In the genomic region with DNA sequence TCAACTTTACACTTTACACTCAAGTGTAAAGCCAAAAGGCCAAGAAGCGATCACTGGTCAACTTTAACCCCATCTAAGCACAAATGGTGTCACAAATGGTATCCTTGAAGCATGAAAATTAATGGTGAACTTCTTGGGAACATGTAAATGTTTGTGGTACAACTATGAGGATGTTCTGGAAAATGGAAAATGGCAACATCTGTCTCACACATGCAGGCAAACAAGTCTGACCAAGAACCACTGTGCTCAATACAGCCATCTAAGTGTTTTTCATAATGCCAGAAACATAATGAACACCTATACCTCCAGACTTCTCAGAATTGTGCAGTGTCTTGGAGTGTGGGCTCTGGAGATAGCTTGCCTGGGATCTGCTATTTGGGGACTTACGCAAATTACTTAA, we compare ENCODE assay signal across 16 cellular contexts.
DNase-seq lines count a peak whose midpoint lies in the region; ATAC-seq and TF ChIP-seq lines count a peak whose summit lies in the region.
"Had no signal": no experiment of that assay in that cellular context is flagged by ENCODE, and none has a peak within 500 bp of the region (broad histone marks: within the 10 kb centered on the region; RNA-seq: fewer than 3 reads in every experiment).

No MANE protein-coding gene starts in this region.

- H3K9me3 ChIP-seq in IMR-90 (ENCODE audit: control insufficient read depth, insufficient read depth, low read length) (no peaks in the 10 kb centered on the region; the same call in 1 of the 2 replicates), mesenchymal stem cell (ENCODE audit: control insufficient read depth, low read length) (no peaks in the 10 kb centered on the region), sigmoid colon (no peaks in the 10 kb centered on the region)
- H3K9me3 ChIP-seq: BE2C had no signal

- no peak overlapping the region for H4K91ac ChIP-seq in IMR-90 (ENCODE audit: insufficient read depth, low read depth, low read length)
- peak overlapping the region; percentile 41 for H4K91ac ChIP-seq in mesenchymal stem cell (ENCODE audit: low read length)

- no peak overlapping the region for H3K9ac ChIP-seq in IMR-90 (ENCODE audit: low read depth, low read length)
- no peak overlapping the region for H3K9ac ChIP-seq in mesenchymal stem cell (ENCODE audit: low read length)
- H3K9ac ChIP-seq: BLaER1 treated with 17β-estradiol and CSF1 and Interleukin-3, amounts not matched to agents 10 nM and 100 nM; GM23248 had no signal

- TF ChIP-seq EP300 in sigmoid colon (IDR thresholded peaks at IDR 0.05), result no peak

- H3K14ac ChIP-seq in IMR-90 (replicated peaks; ENCODE audit: low read depth, low read length) (no peak overlapping the region), mesenchymal stem cell (ENCODE audit: low read length in 2 of 2) (no peak overlapping the region)

- WGBS in IMR-90 (ENCODE audit: extremely low coverage in 2 of 2, insufficient read length in 1 of 2), 2 experiments, result no CpG with 5 or more reads among the region's 2 CpGs
- WGBS in mesenchymal stem cell, result 83% methylated on average over 1 of the region's 2 CpGs
- WGBS in sigmoid colon, 2 donors, result 39 to 46% methylated on average over 2 of the region's 2 CpGs

- POLR2A ChIA-PET in IMR-90 (lab: Charles Lee; ENCODE audit: unreplicated experiment), result no interaction called here

- peak overlapping the region; percentile 36; the same call in 1 of the 2 replicates for H4K5ac ChIP-seq in IMR-90 (ENCODE audit: low read depth, low read length)

- H3K4me3 ChIP-seq in IMR-90 (ENCODE audit: insufficient read depth, low read depth, low read length) (no peak overlapping the region), mesenchymal stem cell (ENCODE audit: insufficient read depth in 1 of 2, low read depth in 1 of 2, low read length in 2 of 2) (no peak overlapping the region), sigmoid colon (no peak overlapping the region)
- H3K4me3 ChIP-seq: BLaER1 treated with 17β-estradiol and CSF1 and Interleukin-3, amounts not matched to agents 10 nM and 100 nM; GM23248 had no signal

- H2AK9ac ChIP-seq in IMR-90 (replicated peaks; ENCODE audit: low read depth, low read length, poor library complexity), result no peak overlapping the region

- no peak overlapping the region for H3K23ac ChIP-seq in IMR-90 (ENCODE audit: low read depth, low read length)
- H3K23ac ChIP-seq in mesenchymal stem cell (ENCODE audit: low read length in 2 of 2), result no peak overlapping the region

- H3K4me2 ChIP-seq in IMR-90 (ENCODE audit: low read depth, low read length), result no peak overlapping the region
- H3K4me2 ChIP-seq in mesenchymal stem cell (ENCODE audit: low read length, poor library complexity, severe bottlenecking), result no peak overlapping the region
- H3K4me2 ChIP-seq: BLaER1 treated with 17β-estradiol and CSF1 and Interleukin-3, amounts not matched to agents 10 nM and 100 nM had no signal

- H3K4me3 Mint-ChIP-seq in Calu3 (ENCODE audit: low read depth, unreplicated experiment), result no peak overlapping the region
- H3K4me3 Mint-ChIP-seq: CD14-positive monocyte; CD4-positive, alpha-beta T cell; CD8-positive, alpha-beta memory T cell; H9 had no signal

- H2AK5ac ChIP-seq in IMR-90 (ENCODE audit: low read depth, low read length) (no peak overlapping the region), mesenchymal stem cell (ENCODE audit: low read length, severe bottlenecking) (no peak overlapping the region)

- ATAC-seq in IMR-90 (ENCODE audit: low read depth), result no peak
- ATAC-seq in GM18870 (IDR thresholded peaks at IDR 0.05; ENCODE audit: unreplicated experiment), result no peak
- ATAC-seq in GM19395 (IDR thresholded peaks at IDR 0.05; ENCODE audit: unreplicated experiment), result no peak
- ATAC-seq: HCT116 had no signal

- peak overlapping the region; percentile 54 for H3K27ac Mint-ChIP-seq in Calu3 (ENCODE audit: unreplicated experiment)
- H3K27ac Mint-ChIP-seq: CD14-positive monocyte; CD4-positive, alpha-beta T cell; CD8-positive, alpha-beta memory T cell; H9 had no signal

- no peak overlapping the region for H2BK20ac ChIP-seq in IMR-90 (ENCODE audit: low read depth, low read length)

- TF ChIP-seq POLR2A in IMR-90 (IDR thresholded peaks at IDR 0.05; ENCODE audit: low read depth, low read length) (no peak), sigmoid colon (IDR thresholded peaks at IDR 0.05) (no peak)

- peaks cover 61% of the 10 kb centered on the region for H3K4me1 Mint-ChIP-seq in Calu3 (ENCODE audit: low read depth, unreplicated experiment)
- H3K4me1 Mint-ChIP-seq: CD8-positive, alpha-beta memory T cell had no signal

- H2BK5ac ChIP-seq in IMR-90 (ENCODE audit: low read depth, low read length, poor library complexity, severe bottlenecking), result no peak overlapping the region
- no peak overlapping the region for H2BK5ac ChIP-seq in mesenchymal stem cell (ENCODE audit: low read depth, low read length, poor library complexity, severe bottlenecking)

- TF ChIP-seq RAD21 in IMR-90 (IDR thresholded peaks at IDR 0.05; ENCODE audit: low read length), result no peak

- DNase-seq in Calu3, result no peak
- no peak for DNase-seq in IMR-90
- no peak for DNase-seq in mesenchymal stem cell
- no peak for DNase-seq in sigmoid colon
- DNase-seq: AML-193; BE2C; CD4-positive, alpha-beta T cell; CD8-positive, alpha-beta memory T cell; DND-41; GM23248; H9 had no signal

- H3K4ac ChIP-seq in IMR-90 (ENCODE audit: low read depth, low read length), result no peak overlapping the region; the same call in 1 of the 2 replicates
- H3K4ac ChIP-seq in mesenchymal stem cell (ENCODE audit: low read depth in 1 of 2, low read length in 2 of 2), result no peak overlapping the region

- H4K8ac ChIP-seq in IMR-90 (ENCODE audit: low read depth in 2 of 2, low read length in 2 of 2) (no peak overlapping the region), mesenchymal stem cell (ENCODE audit: low read length) (no peak overlapping the region)

- H3K27me3 Mint-ChIP-seq in Calu3 (ENCODE audit: unreplicated experiment), result no peaks in the 10 kb centered on the region
- H3K27me3 Mint-ChIP-seq: CD4-positive, alpha-beta T cell had no signal

- H3K18ac ChIP-seq in IMR-90 (ENCODE audit: low read depth, low read length) (no peak overlapping the region), mesenchymal stem cell (ENCODE audit: low read depth in 1 of 2, low read length in 2 of 2) (no peak overlapping the region)

- H2BK120ac ChIP-seq in IMR-90 (ENCODE audit: low read depth, low read length) (no peak overlapping the region; the same call in 1 of the 2 replicates), mesenchymal stem cell (ENCODE audit: low read depth, low read length) (no peak overlapping the region)

- dilution Hi-C loops in IMR-90 (cut with HindIII; ENCODE audit: low sequenced_read_pairs, unreplicated experiment), result no loop called here

- CTCF ChIA-PET in Calu3 (lab: Charles Lee), result no interaction called here
- CTCF ChIA-PET in IMR-90 (lab: Yijun Ruan, JAX), result no interaction called here

- no peak overlapping the region for H2BK12ac ChIP-seq in mesenchymal stem cell (ENCODE audit: low read length in 2 of 2)

- TF ChIP-seq CTCF in Calu3 (IDR thresholded peaks at IDR 0.05; ENCODE audit: unreplicated experiment), result no peak
- TF ChIP-seq CTCF in IMR-90 (conservative IDR thresholded peaks at IDR 0.05; ENCODE audit: low read depth, low read length), result no peak
- TF ChIP-seq CTCF in sigmoid colon (IDR thresholded peaks at IDR 0.05), result no peak

- H2AFZ ChIP-seq in IMR-90 (replicated peaks; ENCODE audit: low read length, poor library complexity), result no peak overlapping the region
- H2AFZ ChIP-seq in mesenchymal stem cell (ENCODE audit: low read depth, low read length), result no peak overlapping the region
- H2AFZ ChIP-seq: GM23248 had no signal

- in situ Hi-C loops in IMR-90 (cut with MboI; ENCODE audit: low sequenced_read_pairs), result loop anchor here (25.0 kb wide), 1 partner anchor 1292 kb away; the partner anchor contains the start of gene PUM3

- no peak overlapping the region for H3K56ac ChIP-seq in IMR-90 (ENCODE audit: extremely low read depth, insufficient read depth, low read length)

- H3K9me1 ChIP-seq in IMR-90 (ENCODE audit: insufficient read depth, low read length), result no peaks in the 10 kb centered on the region

- H4K20me1 ChIP-seq in IMR-90 (ENCODE audit: insufficient read depth, low read length), result no peaks in the 10 kb centered on the region
- H4K20me1 ChIP-seq: BLaER1 treated with 17β-estradiol and CSF1 and Interleukin-3, amounts not matched to agents 10 nM and 100 nM had no signal

- H3K27ac ChIP-seq in IMR-90 (ENCODE audit: insufficient read depth, low read length) (no peak overlapping the region), mesenchymal stem cell (ENCODE audit: low read length, poor library complexity, severe bottlenecking) (no peak overlapping the region), sigmoid colon (no peak overlapping the region)
- H3K27ac ChIP-seq: BLaER1 treated with 17β-estradiol and CSF1 and Interleukin-3, amounts not matched to agents 10 nM and 100 nM; GM23248 had no signal

- H3K9me3 Mint-ChIP-seq in Calu3 (ENCODE audit: low read depth, unreplicated experiment), result peaks cover 5% of the 10 kb centered on the region

- peaks cover 26 to 39% of the 10 kb centered on the region in 2 experiments for H3K79me1 ChIP-seq in IMR-90 (ENCODE audit: low read depth in 1 of 2, low read length in 2 of 2)
- peaks cover 22% of the 10 kb centered on the region for H3K79me1 ChIP-seq in mesenchymal stem cell (replicated peaks; ENCODE audit: low read length, poor library complexity, severe bottlenecking)

- H3K36me3 Mint-ChIP-seq in Calu3 (ENCODE audit: insufficient read depth, unreplicated experiment), result peaks cover 13% of the 10 kb centered on the region
- H3K36me3 Mint-ChIP-seq: CD14-positive monocyte had no signal

- no TSS peak for BruUV-seq in Calu3 (replicated peaks; lab: Mats Ljungman, UMichigan)
- no TSS peak for BruUV-seq in IMR-90 (replicated peaks; lab: Mats Ljungman, UMichigan)

- H3K27me3 ChIP-seq in IMR-90 (ENCODE audit: control insufficient read depth, insufficient read depth, low read length) (no peaks in the 10 kb centered on the region), mesenchymal stem cell (ENCODE audit: control insufficient read depth in 1 of 2, insufficient read depth in 1 of 2, low read length in 2 of 2) (no peaks in the 10 kb centered on the region), sigmoid colon (no peaks in the 10 kb centered on the region)
- H3K27me3 ChIP-seq: BE2C; BLaER1 treated with 17β-estradiol and CSF1 and Interleukin-3, amounts not matched to agents 10 nM and 100 nM had no signal

- intact Hi-C loops in Calu3 (cut with micrococcal nuclease; ENCODE audit: unreplicated experiment) (no loop called here), IMR-90 (cut with micrococcal nuclease) (no loop called here), sigmoid colon (cut with DNase I) (no loop called here)

- H2BK15ac ChIP-seq in IMR-90 (ENCODE audit: low read depth, low read length) (peak overlapping the region; percentile 69), mesenchymal stem cell (ENCODE audit: low read depth, poor library complexity, severe bottlenecking) (no peak overlapping the region)

- H3K36me3 ChIP-seq in IMR-90 (ENCODE audit: control insufficient read depth, insufficient read depth, low read length), result no peaks in the 10 kb centered on the region; the same call in 1 of the 2 replicates
- peaks cover 7 to 10% of the 10 kb centered on the region in 2 experiments for H3K36me3 ChIP-seq in mesenchymal stem cell (ENCODE audit: control insufficient read depth in 1 of 2, insufficient read depth in 2 of 2, low read depth in 1 of 2, low read length in 2 of 2)
- H3K36me3 ChIP-seq in sigmoid colon, result no peaks in the 10 kb centered on the region
- H3K36me3 ChIP-seq: BE2C had no signal

- H3K4me1 ChIP-seq in IMR-90 (ENCODE audit: control insufficient read depth, insufficient read depth, low read length) (peaks cover 6% of the 10 kb centered on the region; the same call in 1 of the 2 replicates), mesenchymal stem cell (ENCODE audit: control insufficient read depth, insufficient read depth, low read depth, low read length) (peaks cover 2% of the 10 kb centered on the region), sigmoid colon (peaks cover 0 to 5% (median 0%) of the 10 kb centered on the region in 4 donors)
- H3K4me1 ChIP-seq: BE2C had no signal
